Comparison of ENCODE assay signal across 8 cellular contexts in genomic region chr5:143395638-143396352, GRCh38. TPM values are rescaled to one million over a fixed set of nuclear protein-coding genes. Genes with fewer than 3 reads are reported as not detected.
A peak's percentile ranks its signal among the peaks of the same experiment; 100 is the strongest.
DNase-seq lines count a peak whose midpoint lies in the region; ATAC-seq and TF ChIP-seq lines count a peak whose summit lies in the region.

No MANE protein-coding gene starts in this region.

- H3K9me3 ChIP-seq in AG04450 (ENCODE audit: control insufficient read depth, insufficient read depth, low read length) = no peaks in the 10 kb centered on the region
- H3K9me3 ChIP-seq in adrenal gland (replicated peaks in 1 of 3) = peaks cover 0 to 8% (median 0%) of the 10 kb centered on the region in 3 donors
- H3K9me3 ChIP-seq in HAP-1 = no peaks in the 10 kb centered on the region

- H3K36me3 ChIP-seq in adrenal gland (replicated peaks in 1 of 2) (peaks cover 0 to 4% of the 10 kb centered on the region in 2 donors), HAP-1 (replicated peaks) (no peaks in the 10 kb centered on the region)

- no peak for TF ChIP-seq POLR2A in adrenal gland (IDR thresholded peaks at IDR 0.05)

- ATAC-seq in GM19455 (IDR thresholded peaks at IDR 0.05; ENCODE audit: unreplicated experiment) = peak; percentile 61

- WGBS in adrenal gland, 4 donors = 71 to 82% (median 72%) methylated on average over 2 of the region's 2 CpGs

- POLR2A ChIA-PET in AG04450 (lab: Yijun Ruan, JAX) = no interaction called here

- peaks cover 10 to 63% of the 10 kb centered on the region in 2 donors for H3K4me1 ChIP-seq in adrenal gland (replicated peaks in 1 of 2)
- no peaks in the 10 kb centered on the region for H3K4me1 ChIP-seq in HAP-1

- in situ Hi-C loops in HAP-1 (cut with MboI; ENCODE audit: low sequenced_read_pairs) (no loop called here), KBM-7 (cut with MboI; ENCODE audit: low pct_unique_long_range_greater_than_20kb, low sequenced_read_pairs) (no loop called here)

- peak overlapping the region; percentile 14; the same call in 1 of the 2 replicates for H3K4me3 ChIP-seq in AG04450 (ENCODE audit: low read depth, low read length)
- peak overlapping the region; percentile 69 for H3K4me3 ChIP-seq in fibroblast of the aortic adventitia (ENCODE audit: low read depth, low read length)
- H3K4me3 ChIP-seq in adrenal gland = peak overlapping the region in 1 of 4 donors; percentile 31
- no peak overlapping the region for H3K4me3 ChIP-seq in HAP-1

- TF ChIP-seq CTCF in AG04450 (IDR thresholded peaks at IDR 0.05; ENCODE audit: low read depth, low read length) (no peak), fibroblast of the aortic adventitia (IDR thresholded peaks at IDR 0.05; ENCODE audit: insufficient read depth, low read length) (no peak), adrenal gland (IDR thresholded peaks at IDR 0.05) (no peak)

- no peak overlapping the region for H3K27ac ChIP-seq in AG04450 (ENCODE audit: low read depth, low read length)
- no peak overlapping the region for H3K27ac ChIP-seq in adrenal gland

- CTCF ChIA-PET in AG04450 (lab: Charles Lee) = interaction anchor here (0.6 to 1.6 kb wide), 6 partner anchors 392 to 682 kb away, joined by 3 to 7 read pairs (median 3); no protein-coding TSS in a partner anchor

- DNase-seq in AG04450 (ENCODE audit: low read depth, low spot score) (no peak), NAMALWA (ENCODE audit: low spot score) (peak; percentile 46), fibroblast of the aortic adventitia (ENCODE audit: low read depth) (peak; percentile 25), adrenal gland (no peak), HAP-1 (ENCODE audit: low spot score in 2 of 2) (no peak), KBM-7 (no peak), iPS-NIHi7 (ENCODE audit: extremely low spot score) (no peak)

- intact Hi-C loops in adrenal gland (cut with DNase I) = no loop called here

- H3K27me3 ChIP-seq in AG04450 (ENCODE audit: control insufficient read depth, insufficient read depth, low read length) (no peaks in the 10 kb centered on the region), adrenal gland (no peaks in the 10 kb centered on the region), HAP-1 (ENCODE audit: low read depth) (peaks cover 45% of the 10 kb centered on the region)

RNA-seq across cellular contexts. Expression of gene NR3C1, which starts 7.7 kb away (rescaled TPM):
- 34.7 and 44.1 TPM in 2 replicates for polyA plus RNA-seq in AG04450 (2011; rRNA removed)
- 43.3 and 66.9 TPM in 2 replicates for polyA minus RNA-seq in AG04450 (2011; rRNA and poly(A)+ RNA removed)
- total RNA-seq in fibroblast of the aortic adventitia (ENCODE audit: low replicate concordance) = 132 and 147 TPM in 2 replicates
- 10 to 100 TPM; 16.7 to 35.5 (median 31.1) TPM for total RNA-seq in adrenal gland
- polyA plus RNA-seq in adrenal gland = 10 to 100 TPM in 2 of 3 donors, 1 to 10 TPM in 1; 7.5 to 15.8 (median 10.2) TPM

Comparison
In these comparisons a context has a peak if more than half of its experiments do, and no peak if none do; other contexts are left out.
1. DNase-seq: peak in NAMALWA (single experiment) and fibroblast of the aortic adventitia (single experiment); none in AG04450 (single experiment), adrenal gland (0 of 7), HAP-1 (0 of 2), KBM-7 (single experiment) and iPS-NIHi7 (single experiment).